18 cellular contexts compared by ENCODE assay signal in genomic region chr6:7529141-7529540, GRCh38. TPM values are rescaled to one million over a fixed set of nuclear protein-coding genes. Genes with fewer than 3 reads are reported as not detected.
DNase-seq lines count a peak whose midpoint lies in the region; TF ChIP-seq lines count a peak whose summit lies in the region.
"Had no signal": no experiment of that assay in that cellular context is flagged by ENCODE, and none has a peak within 500 bp of the region (broad histone marks: within the 10 kb centered on the region; RNA-seq: fewer than 3 reads in every experiment).

No MANE protein-coding gene starts in this region.

- H3K9me3 Mint-ChIP-seq in osteocyte (ENCODE audit: unreplicated experiment) = no peaks in the 10 kb centered on the region
- H3K9me3 Mint-ChIP-seq: GM23338 had no signal

- peaks cover 14% of the 10 kb centered on the region for H3K4me1 ChIP-seq in ACC112 (ENCODE audit: control insufficient read depth, insufficient read depth, low read length, unreplicated experiment)
- H3K4me1 ChIP-seq in esophagus muscularis mucosa = no peaks in the 10 kb centered on the region
- H3K4me1 ChIP-seq: A549 had no signal

- TF ChIP-seq CTCF in esophagus muscularis mucosa (IDR thresholded peaks at IDR 0.05) (no peak), osteocyte (IDR thresholded peaks at IDR 0.05) (no peak), GM10248 (IDR thresholded peaks at IDR 0.05; ENCODE audit: control extremely low read depth, extremely low read depth, low read depth, missing control alignments) (no peak)

- POLR2A ChIA-PET in GM10248 (lab: Yijun Ruan, JAX) = no interaction called here

- no peaks in the 10 kb centered on the region for H3K79me2 ChIP-seq in ACC112 (ENCODE audit: control insufficient read depth, insufficient read depth, low read length, unreplicated experiment)

- TF ChIP-seq POLR2A in esophagus muscularis mucosa (IDR thresholded peaks at IDR 0.05; ENCODE audit: low read depth) = no peak

- H2AFZ ChIP-seq in ACC112 (ENCODE audit: low read length, unreplicated experiment) = peak overlapping the region; percentile 40
- H2AFZ ChIP-seq: GM23338 had no signal

- intact Hi-C loops in esophagus muscularis mucosa (cut with DNase I) = no loop called here

- H3K36me3 ChIP-seq in ACC112 (ENCODE audit: insufficient read depth, low read length) (no peaks in the 10 kb centered on the region), esophagus muscularis mucosa (no peaks in the 10 kb centered on the region)

- no peak overlapping the region for H3K4me3 ChIP-seq in ACC112 (ENCODE audit: low read depth, low read length)
- H3K4me3 ChIP-seq in esophagus muscularis mucosa = no peak overlapping the region
- H3K4me3 ChIP-seq: A549, GM23338 had no signal

- H3K4me1 Mint-ChIP-seq in osteocyte (ENCODE audit: unreplicated experiment) = peaks cover 36% of the 10 kb centered on the region

- peak overlapping the region; percentile 28 for H3K27ac Mint-ChIP-seq in osteocyte (ENCODE audit: unreplicated experiment)
- H3K27ac Mint-ChIP-seq: GM23338 had no signal

- no peaks in the 10 kb centered on the region for H3K36me3 Mint-ChIP-seq in osteocyte (ENCODE audit: unreplicated experiment)

- WGBS in esophagus muscularis mucosa = 53% methylated on average over 6 of the region's 6 CpGs

- TF ChIP-seq EP300 in esophagus muscularis mucosa (IDR thresholded peaks at IDR 0.05) = no peak

- CTCF ChIA-PET in GM10248 (lab: Yijun Ruan, JAX) = interaction anchor here (1.1 kb wide), 1 partner anchor 23 kb away, joined by 3 read pairs; no protein-coding TSS in a partner anchor

- DNase-seq in M059J (ENCODE audit: low read depth) (peak; percentile 15), esophagus muscularis mucosa (ENCODE audit: extremely low spot score) (peak; percentile 14), osteocyte (ENCODE audit: extremely low spot score, unreplicated experiment) (no peak), HK-2 (ENCODE audit: unreplicated experiment) (no peak), GM10248 (ENCODE audit: extremely low spot score) (no peak), NCI-H2081 (lab: John Stamatoyannopoulos, UW) (no peak), amygdala (lab: John Stamatoyannopoulos, UW) (no peak)
- DNase-seq: DMS 273 treated with DMSO at 0.1 percent for 48 hours; MM.1S; NCI-H1092 treated with DMSO at 0.1 percent for 48 hours; NCI-H524 treated with DMSO at 0.1 percent for 48 hours; NK-92 treated with Interleukin-12 subunit alpha and Interleukin-12 subunit beta, amount 100 ng/mL, for 24 hours; OCI-M1; SIG-M5 had no signal

- H3K4me3 Mint-ChIP-seq in osteocyte (ENCODE audit: unreplicated experiment) = no peak overlapping the region
- H3K4me3 Mint-ChIP-seq: GM23338 had no signal

- H3K27ac ChIP-seq in ACC112 (ENCODE audit: low read depth, low read length) (peak overlapping the region; percentile 73), esophagus muscularis mucosa (replicated peaks in 1 of 4) (no peak overlapping the region)
- H3K27ac ChIP-seq: A549, C4-2B had no signal

- no peaks in the 10 kb centered on the region for H3K9me3 ChIP-seq in esophagus muscularis mucosa
- H3K9me3 ChIP-seq: A549 had no signal

- H3K27me3 Mint-ChIP-seq in osteocyte (ENCODE audit: unreplicated experiment) = no peaks in the 10 kb centered on the region

- no peaks in the 10 kb centered on the region for H3K27me3 ChIP-seq in ACC112 (ENCODE audit: insufficient read depth, low read length)
- peaks cover 0 to 53% (median 0%) of the 10 kb centered on the region in 4 donors for H3K27me3 ChIP-seq in esophagus muscularis mucosa

RNA-seq across cellular contexts. Expression of gene DSP, which starts 12.3 kb away (rescaled TPM):
- total RNA-seq in M059J (2014; rRNA removed; shearing (Covaris generic)) = 24.3 and 45.1 TPM in 2 replicates
- total RNA-seq in esophagus muscularis mucosa (1 to 10 TPM; 2.1 to 9.4 (median 5.9) TPM), osteocyte (124 and 135 TPM in 2 replicates)

Comparison
In these comparisons a context has a peak if more than half of its experiments do, and no peak if none do; other contexts are left out.
1. DNase-seq: peak in M059J (single experiment) and esophagus muscularis mucosa (single experiment); none in osteocyte (single experiment), HK-2 (single experiment), GM10248 (single experiment), NCI-H2081 (0 of 2) and amygdala (0 of 56).